Comparison of ENCODE assay signal across 8 cellular contexts in the genomic region with DNA sequence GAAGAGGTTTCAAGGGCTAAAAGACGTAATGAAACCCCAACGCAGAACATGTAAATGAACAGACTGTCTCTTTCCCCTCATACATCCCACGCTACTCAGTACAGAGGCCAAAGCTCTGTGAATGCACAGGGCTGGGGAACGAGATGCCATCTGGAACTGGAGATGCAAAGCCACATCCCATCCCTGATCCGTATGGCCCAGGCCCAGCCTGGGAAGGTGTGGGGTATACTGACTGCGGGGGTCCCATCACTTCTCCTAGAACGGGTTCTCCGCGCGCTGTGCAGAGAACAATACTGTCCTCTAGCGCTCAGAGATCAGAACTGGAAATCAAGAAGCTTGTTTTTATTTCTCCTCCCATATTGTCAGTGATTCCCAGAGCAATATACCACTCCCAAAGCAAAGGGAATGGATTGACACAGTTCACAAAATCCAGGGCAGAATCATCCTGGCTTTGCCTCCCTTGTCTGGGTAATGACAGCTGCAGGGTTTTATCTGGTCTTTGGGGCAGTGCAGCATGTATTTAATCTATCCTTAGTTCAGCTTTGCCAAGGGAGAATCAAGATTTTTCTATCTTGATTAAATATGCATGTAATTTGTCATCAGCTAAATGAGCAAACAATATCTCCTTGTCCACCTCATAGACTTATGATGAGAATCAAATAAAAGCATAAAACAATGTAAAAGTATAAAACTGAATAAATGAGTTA. TPM values are rescaled to one million over a fixed set of nuclear protein-coding genes. Genes with fewer than 3 reads are reported as not detected.
DNase-seq lines count a peak whose midpoint lies in the region; ATAC-seq and TF ChIP-seq lines count a peak whose summit lies in the region.

No MANE protein-coding gene starts in this region.

- TF ChIP-seq CTCF in AG09309 (IDR thresholded peaks at IDR 0.05; ENCODE audit: control insufficient read depth, insufficient read depth, low read depth, low read length, missing control alignments) = peak; percentile 98
- TF ChIP-seq CTCF in smooth muscle cell (IDR thresholded peaks at IDR 0.05; ENCODE audit: borderline replicate concordance, insufficient read depth, poor library complexity, severe bottlenecking) = peak; percentile 72

- no peak overlapping the region for H3K27ac ChIP-seq in smooth muscle cell (ENCODE audit: low read depth)

- no peaks in the 10 kb centered on the region for H3K79me2 ChIP-seq in smooth muscle cell (ENCODE audit: low read depth)

- no peaks in the 10 kb centered on the region for H3F3A ChIP-seq in smooth muscle cell (ENCODE audit: low read depth)

- ATAC-seq in GM19395 (IDR thresholded peaks at IDR 0.05; ENCODE audit: unreplicated experiment) = no peak

- H2AFZ ChIP-seq in smooth muscle cell (ENCODE audit: low read depth) = peak overlapping the region; percentile 82

- no peaks in the 10 kb centered on the region for H3K36me3 ChIP-seq in smooth muscle cell (ENCODE audit: low read depth)

- 19% methylated on average over 11 of the region's 11 CpGs for WGBS in smooth muscle cell (ENCODE audit: low lambda C conversion rate)

- H3K27me3 ChIP-seq in smooth muscle cell (ENCODE audit: low read depth) = no peaks in the 10 kb centered on the region

- H3K4me3 ChIP-seq in AG09309 (ENCODE audit: control insufficient read depth, low read depth, low read length) = no peak overlapping the region
- peak overlapping the region; percentile 30 for H3K4me3 ChIP-seq in smooth muscle cell

- no peaks in the 10 kb centered on the region for H4K20me1 ChIP-seq in smooth muscle cell (ENCODE audit: low read depth)

- no peaks in the 10 kb centered on the region for H3K4me1 ChIP-seq in smooth muscle cell (ENCODE audit: low read depth)

- H3K9ac ChIP-seq in smooth muscle cell (ENCODE audit: low read depth) = no peak overlapping the region

- no peak for DNase-seq in AG09309 (ENCODE audit: low read depth)
- DNase-seq in HT-29 (ENCODE audit: low spot score) = peak; percentile 9
- peak in 44 of 58 donors; percentile 3 to 63 (median 24) for DNase-seq in anterior cingulate cortex (lab: John Stamatoyannopoulos, UW)
- peak; percentile 44 for DNase-seq in hepatic stellate cell (ENCODE audit: low spot score)
- no peak for DNase-seq in smooth muscle cell (lab: John Stamatoyannopoulos, UW; ENCODE audit: unreplicated experiment)
- DNase-seq in activated CD4-positive, CD25-positive, alpha-beta regulatory T cell treated with anti-CD3 and anti-CD28 coated beads, Interleukin-2, amount 50 U/mL, for 72 hours = no peak
- DNase-seq in ureter (ENCODE audit: low spot score) = no peak

- peak overlapping the region; percentile 82 for H3K4me2 ChIP-seq in smooth muscle cell

- H3K9me3 ChIP-seq in smooth muscle cell (replicated peaks; ENCODE audit: low read depth) = no peaks in the 10 kb centered on the region

RNA-seq across cellular contexts. Expression of gene TLR3, which starts 47.3 kb away (rescaled TPM):
- total RNA-seq in HT-29 (2014; rRNA removed; shearing (Covaris generic)) = 1.9 and 2.3 TPM in 2 replicates
- total RNA-seq in smooth muscle cell (0.40 and 2.0 TPM in 2 replicates), ureter (28.6 TPM)
- polyA plus RNA-seq in smooth muscle cell = 1.0 and 1.3 TPM in 2 replicates

Comparison
In these comparisons a context has a peak if more than half of its experiments do, and no peak if none do; other contexts are left out.
1. DNase-seq: peak in HT-29 (single experiment), anterior cingulate cortex (44 of 58) and hepatic stellate cell (single experiment); none in AG09309 (single experiment), smooth muscle cell (single experiment), activated CD4-positive, CD25-positive, alpha-beta regulatory T cell treated with anti-CD3 and anti-CD28 coated beads, Interleukin-2, amount 50 U/mL, for 72 hours (single experiment) and ureter (single experiment).